ENCODE assay signal across 30 cellular contexts in genomic region chr18:27595121-27595848, GRCh38.
"Had no signal": no experiment of that assay in that cellular context is flagged by ENCODE, and none has a peak within 500 bp of the region (broad histone marks: within the 10 kb centered on the region; RNA-seq: fewer than 3 reads in every experiment).

No MANE protein-coding gene starts in this region.

- H3K4me1 Mint-ChIP-seq: activated CD4-positive, alpha-beta T cell treated with anti-CD3 and anti-CD28 coated beads, Interleukin-2, amount 10 ng/mL, durations not matched to agents 24 days and 14 days; activated naive CD4-positive, alpha-beta T cell treated with anti-CD3 and anti-CD28 coated beads, Interleukin-2, amount 50 U/mL, for 24 hours; activated naive CD8-positive, alpha-beta T cell treated with anti-CD3 and anti-CD28 coated beads, Interleukin-2, amount 10 ng/mL, durations not matched to agents 7 days and 5 days; activated T-helper 17 cell treated with anti-CD3 and anti-CD28 coated beads, Interleukin-2, amount 50 U/mL, for 72 hours had no signal

- H3K36me3 Mint-ChIP-seq: activated naive CD4-positive, alpha-beta T cell treated with anti-CD3 and anti-CD28 coated beads, Interleukin-2, amount 50 U/mL, for 24 hours; activated naive CD8-positive, alpha-beta T cell treated with anti-CD3 and anti-CD28 coated beads, Interleukin-2, amount 10 ng/mL, durations not matched to agents 7 days and 5 days had no signal

- H3K4me3 Mint-ChIP-seq: activated CD4-positive, alpha-beta T cell treated with anti-CD3 and anti-CD28 coated beads, Interleukin-2, amount 10 ng/mL, durations not matched to agents 24 days and 14 days; activated CD8-positive, alpha-beta T cell treated with anti-CD3 and anti-CD28 coated beads for 36 hours; activated naive CD4-positive, alpha-beta T cell treated with anti-CD3 and anti-CD28 coated beads, Interleukin-2, amount 50 U/mL, for 24 hours; activated naive CD8-positive, alpha-beta T cell treated with anti-CD3 and anti-CD28 coated beads, Interleukin-2, amount 10 ng/mL, durations not matched to agents 7 days and 5 days; activated T-cell treated with anti-CD3 and anti-CD28 coated beads, Interleukin-2, amount 50 U/mL, for 72 hours; activated T-helper 17 cell treated with anti-CD3 and anti-CD28 coated beads, Interleukin-2, amount 50 U/mL, for 72 hours; T-helper 1 cell treated with Interleukin-12 subunit alpha and Interleukin-12 subunit beta and Interleukin-4 antibody, amounts not matched to agents 30 μg/mL and 1 μg/mL, for 36 hours; T-helper 2 cell treated with Interferon-gamma antibody and Interleukin-4, amounts not matched to agents 5 μg/mL and 100 μg/mL, for 36 hours had no signal

- H3K9me3 ChIP-seq: ascending aorta, body of pancreas, breast epithelium, MG63, SJSA1, SK-N-SH had no signal

- H3K4me3 ChIP-seq: ascending aorta, body of pancreas, breast epithelium, MG63, SJSA1 had no signal

- H3K27me3 Mint-ChIP-seq: activated CD4-positive, alpha-beta T cell treated with anti-CD3 and anti-CD28 coated beads, Interleukin-2, amount 10 ng/mL, durations not matched to agents 24 days and 14 days; activated CD8-positive, alpha-beta T cell treated with anti-CD3 and anti-CD28 coated beads for 36 hours; activated naive CD4-positive, alpha-beta T cell treated with anti-CD3 and anti-CD28 coated beads, Interleukin-2, amount 50 U/mL, for 24 hours; activated naive CD8-positive, alpha-beta T cell treated with anti-CD3 and anti-CD28 coated beads, Interleukin-2, amount 10 ng/mL, durations not matched to agents 7 days and 5 days; activated T-helper 17 cell treated with anti-CD3 and anti-CD28 coated beads, Interleukin-2, amount 50 U/mL, for 72 hours had no signal

- DNase-seq: activated CD4-positive, alpha-beta T cell treated with anti-CD3 and anti-CD28 coated beads, Interleukin-2, amount 10 ng/mL, durations not matched to agents 24 days and 14 days; activated CD4-positive, alpha-beta T cell treated with anti-CD3 and anti-CD28 coated beads, Interleukin-2, amount 50 U/mL, for 4 hours; activated CD8-positive, alpha-beta T cell treated with anti-CD3 and anti-CD28 coated beads for 36 hours; activated effector memory CD4-positive, alpha-beta T cell treated with anti-CD3 and anti-CD28 coated beads, Interleukin-2, amount 50 U/mL, for 16 hours; activated naive CD4-positive, alpha-beta T cell; activated naive CD8-positive, alpha-beta T cell treated with anti-CD3 and anti-CD28 coated beads, Interleukin-2, amount 10 ng/mL, durations not matched to agents 7 days and 5 days; activated T-cell treated with anti-CD3 and anti-CD28 coated beads, Interleukin-2, amount 50 U/mL, for 1 hour; activated T-cell treated with anti-CD3 and anti-CD28 coated beads, Interleukin-2, amount 50 U/mL, for 72 hours; amygdala; body of pancreas; Karpas-422; KBM-7; MG63; NCI-H1048; NCI-H1105 treated with DMSO at 0.1 percent for 48 hours; NCI-H146; NCI-H187; NCI-H2081; NCI-H345; NCI-H524 treated with DMSO at 0.1 percent for 48 hours; SHP77 treated with DMSO at 0.1 percent for 48 hours; SK-N-SH had no signal

- H3K4me2 ChIP-seq: SK-N-SH had no signal

- H3K9me3 Mint-ChIP-seq: activated CD4-positive, alpha-beta T cell treated with anti-CD3 and anti-CD28 coated beads, Interleukin-2, amount 10 ng/mL, durations not matched to agents 24 days and 14 days; activated naive CD4-positive, alpha-beta T cell treated with anti-CD3 and anti-CD28 coated beads, Interleukin-2, amount 50 U/mL, for 24 hours; activated naive CD8-positive, alpha-beta T cell treated with anti-CD3 and anti-CD28 coated beads, Interleukin-2, amount 10 ng/mL, durations not matched to agents 7 days and 5 days; T-helper 1 cell treated with Interleukin-12 subunit alpha and Interleukin-12 subunit beta and Interleukin-4 antibody, amounts not matched to agents 30 μg/mL and 1 μg/mL, for 36 hours; T-helper 2 cell treated with Interferon-gamma antibody and Interleukin-4, amounts not matched to agents 5 μg/mL and 100 μg/mL, for 36 hours had no signal

- H3K9ac ChIP-seq: SK-N-SH had no signal

- H3K36me3 ChIP-seq: ascending aorta, breast epithelium, MG63, SJSA1 had no signal

- H3K4me1 ChIP-seq: ascending aorta, body of pancreas, breast epithelium, SJSA1 had no signal

- H3K27ac ChIP-seq: ascending aorta, body of pancreas, breast epithelium, SJSA1 had no signal

- H3K27me3 ChIP-seq: ascending aorta, body of pancreas, breast epithelium, MG63, SJSA1 had no signal

- H3K27ac Mint-ChIP-seq: activated CD4-positive, alpha-beta T cell treated with anti-CD3 and anti-CD28 coated beads, Interleukin-2, amount 10 ng/mL, durations not matched to agents 24 days and 14 days; activated CD8-positive, alpha-beta T cell treated with anti-CD3 and anti-CD28 coated beads for 36 hours; activated naive CD4-positive, alpha-beta T cell treated with anti-CD3 and anti-CD28 coated beads, Interleukin-2, amount 50 U/mL, for 24 hours; activated naive CD8-positive, alpha-beta T cell treated with anti-CD3 and anti-CD28 coated beads, Interleukin-2, amount 10 ng/mL, durations not matched to agents 7 days and 5 days; activated T-cell treated with anti-CD3 and anti-CD28 coated beads, Interleukin-2, amount 50 U/mL, for 72 hours; activated T-helper 17 cell treated with anti-CD3 and anti-CD28 coated beads, Interleukin-2, amount 50 U/mL, for 72 hours; T-helper 1 cell treated with Interleukin-12 subunit alpha and Interleukin-12 subunit beta and Interleukin-4 antibody, amounts not matched to agents 30 μg/mL and 1 μg/mL, for 36 hours; T-helper 2 cell treated with Interferon-gamma antibody and Interleukin-4, amounts not matched to agents 5 μg/mL and 100 μg/mL, for 36 hours had no signal

- ATAC-seq: activated CD8-positive, alpha-beta T cell treated with anti-CD3 and anti-CD28 coated beads for 36 hours; activated T-cell treated with anti-CD3 and anti-CD28 coated beads, Interleukin-2, amount 50 U/mL, for 72 hours; activated T-helper 17 cell treated with anti-CD3 and anti-CD28 coated beads, Interleukin-2, amount 50 U/mL, for 72 hours; body of pancreas; Panc1 had no signal
